Comparison of ENCODE assay signal across 1 cellular context in the genomic region with DNA sequence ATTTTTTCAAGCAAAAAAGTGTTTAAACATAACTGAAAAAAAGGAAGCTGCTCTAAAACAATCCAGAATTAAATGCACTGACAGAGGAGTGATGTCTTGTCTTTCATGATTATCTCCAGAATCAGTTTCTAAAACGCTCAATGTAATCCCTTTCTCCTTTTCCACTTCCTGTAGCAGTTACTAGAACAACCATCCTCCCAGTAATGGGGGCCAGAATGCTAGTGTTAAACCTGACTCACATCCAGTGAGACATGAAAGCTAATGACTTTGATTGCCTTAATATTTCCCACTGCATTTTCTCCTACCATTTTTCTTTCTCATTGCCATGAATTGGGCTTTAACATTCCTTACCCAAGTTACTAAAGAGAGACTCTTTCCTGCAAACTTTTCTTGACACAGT.
TF ChIP-seq lines count a peak whose summit lies in the region.

No MANE protein-coding gene starts in this region.

TF ChIP-seq in IMR-90, 13 proteins besides CTCF, POLR2A, EP300 and RAD21 (continued from another document):
- no peak for TF ChIP-seq MAFK (IDR thresholded peaks at IDR 0.05; ENCODE audit: low read depth, low read length)
- TF ChIP-seq, protein P1, sequence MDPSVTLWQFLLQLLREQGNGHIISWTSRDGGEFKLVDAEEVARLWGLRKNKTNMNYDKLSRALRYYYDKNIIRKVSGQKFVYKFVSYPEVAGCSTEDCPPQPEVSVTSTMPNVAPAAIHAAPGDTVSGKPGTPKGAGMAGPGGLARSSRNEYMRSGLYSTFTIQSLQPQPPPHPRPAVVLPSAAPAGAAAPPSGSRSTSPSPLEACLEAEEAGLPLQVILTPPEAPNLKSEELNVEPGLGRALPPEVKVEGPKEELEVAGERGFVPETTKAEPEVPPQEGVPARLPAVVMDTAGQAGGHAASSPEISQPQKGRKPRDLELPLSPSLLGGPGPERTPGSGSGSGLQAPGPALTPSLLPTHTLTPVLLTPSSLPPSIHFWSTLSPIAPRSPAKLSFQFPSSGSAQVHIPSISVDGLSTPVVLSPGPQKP (IDR thresholded peaks at IDR 0.05; ENCODE audit: borderline replicate concordance, low read depth, low read length) = no peak
- TF ChIP-seq FOS (IDR thresholded peaks at IDR 0.05; ENCODE audit: low read depth, low read length) = no peak
- TF ChIP-seq USF2 (IDR thresholded peaks at IDR 0.05; ENCODE audit: low read depth, low read length) = no peak
- no peak for TF ChIP-seq SMC3 (IDR thresholded peaks at IDR 0.05; ENCODE audit: low read depth, low read length)
- no peak for TF ChIP-seq CHD1 (IDR thresholded peaks at IDR 0.05; ENCODE audit: low read depth, low read length)
- TF ChIP-seq BHLHE40 (IDR thresholded peaks at IDR 0.05; ENCODE audit: low read depth, low read length) = no peak
- no peak for TF ChIP-seq MXI1 (IDR thresholded peaks at IDR 0.05; ENCODE audit: borderline replicate concordance, low read depth, low read length)
- TF ChIP-seq RCOR1 (IDR thresholded peaks at IDR 0.05; ENCODE audit: insufficient replicate concordance, low read length) = no peak
- TF ChIP-seq NFE2L2 (IDR thresholded peaks at IDR 0.05; ENCODE audit: low read depth, low read length) = no peak
